Comparison of ENCODE assay signal across 20 cellular contexts in the genomic region with DNA sequence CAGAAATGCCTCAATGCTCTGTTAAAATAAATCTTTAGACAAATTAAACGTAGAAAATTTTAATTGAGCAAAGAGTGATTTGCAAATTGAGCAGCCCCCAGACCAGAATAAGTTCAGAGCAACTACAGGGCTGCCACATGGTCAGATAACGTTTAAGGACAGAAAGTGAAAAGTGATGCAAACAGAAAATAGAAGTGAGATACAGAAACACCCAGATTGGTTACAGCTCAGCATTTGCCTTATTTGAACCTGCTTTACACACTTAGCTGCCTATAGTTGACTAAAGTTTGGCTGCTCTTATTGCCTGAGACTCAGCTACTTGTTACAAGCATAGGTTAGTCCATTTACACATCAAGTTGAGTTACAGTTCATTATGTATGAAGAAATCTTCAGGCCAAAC.
DNase-seq lines count a peak whose midpoint lies in the region; ATAC-seq lines count a peak whose summit lies in the region.
"Had no signal": no experiment of that assay in that cellular context is flagged by ENCODE, and none has a peak within 500 bp of the region (broad histone marks: within the 10 kb centered on the region; RNA-seq: fewer than 3 reads in every experiment).

No MANE protein-coding gene starts in this region.

- no peaks in the 10 kb centered on the region for H3K4me1 ChIP-seq in ACC112 (ENCODE audit: control insufficient read depth, insufficient read depth, low read length, unreplicated experiment)
- H3K4me1 ChIP-seq: suprapubic skin had no signal

- in situ Hi-C loops in ACHN (cut with HindIII; ENCODE audit: low pct_ligation_motif_present, low pct_unique_long_range_greater_than_20kb, low sequenced_read_pairs): no loop called here

- DNase-seq in GDM1 (lab: John Stamatoyannopoulos, UW) (no peak), NCI-H446 (lab: John Stamatoyannopoulos, UW) (no peak), NCI-H2171 treated with DMSO at 0.1 percent for 48 hours (lab: John Stamatoyannopoulos, UW) (no peak), ACHN (no peak)
- DNase-seq: activated CD8-positive, alpha-beta memory T cell treated with anti-CD3 and anti-CD28 coated beads, Interleukin-2, amount 10 ng/mL, durations not matched to agents 7 days and 5 days; activated naive CD8-positive, alpha-beta T cell treated with anti-CD3 and anti-CD28 coated beads, Interleukin-2, amount 10 ng/mL, durations not matched to agents 7 days and 5 days; caudate nucleus; HFFc6; islet precursor cell; mucosa of descending colon; NCI-H1105; NCI-H446 treated with DMSO at 0.1 percent for 48 hours; stimulated activated CD4-positive, alpha-beta T cell treated with anti-CD3 and anti-CD28 coated beads, Interleukin-12 subunit alpha, Interleukin-12 subunit beta, amount 100 ng/mL, for 4 hours had no signal

- peak; percentile 89 for ATAC-seq in GM19025 (IDR thresholded peaks at IDR 0.05; ENCODE audit: low read depth, unreplicated experiment)
- peak; percentile 84 for ATAC-seq in HG02610 (IDR thresholded peaks at IDR 0.05; ENCODE audit: unreplicated experiment)
- peak; percentile 97 for ATAC-seq in HG03432 (IDR thresholded peaks at IDR 0.05; ENCODE audit: unreplicated experiment)
- ATAC-seq: activated CD8-positive, alpha-beta memory T cell treated with anti-CD3 and anti-CD28 coated beads, Interleukin-2, amount 10 ng/mL, durations not matched to agents 7 days and 5 days; mucosa of descending colon; Panc1; WTC11 had no signal

- no peaks in the 10 kb centered on the region for H3K36me3 ChIP-seq in ACC112 (ENCODE audit: insufficient read depth, low read length)
- H3K36me3 ChIP-seq: suprapubic skin had no signal

- H3K27me3 ChIP-seq in ACC112 (ENCODE audit: insufficient read depth, low read length): peaks cover 45% of the 10 kb centered on the region
- H3K27me3 ChIP-seq: suprapubic skin had no signal

- 0 out of 2 replicates have a peak overlapping the region, but pooled peaks have one; percentile 9 for H3K4me3 ChIP-seq in ACC112 (ENCODE audit: low read depth, low read length)
- H3K4me3 ChIP-seq: mucosa of descending colon, suprapubic skin had no signal

- H3K79me2 ChIP-seq in ACC112 (ENCODE audit: control insufficient read depth, insufficient read depth, low read length, unreplicated experiment): no peaks in the 10 kb centered on the region

- H3K27ac ChIP-seq in ACC112 (ENCODE audit: low read depth, low read length): no peak overlapping the region
- H3K27ac ChIP-seq: suprapubic skin had no signal

- no peak overlapping the region for H2AFZ ChIP-seq in ACC112 (ENCODE audit: low read length, unreplicated experiment)
